In genomic region chr16:68528686-68529379, GRCh38 we compare ENCODE assay signal across 8 cellular contexts. TPM values are rescaled to one million over a fixed set of nuclear protein-coding genes. Genes with fewer than 3 reads are reported as not detected.
DNase-seq lines count a peak whose midpoint lies in the region; ATAC-seq and FAIRE-seq lines count a peak whose summit lies in the region.

No MANE protein-coding gene starts in this region.

- DNase-seq in NCI-H510A (lab: John Stamatoyannopoulos, UW): peak; percentile 55
- peak; percentile 85 to 87 for DNase-seq in activated CD4-positive, alpha-beta T cell treated with anti-CD3 and anti-CD28 coated beads for 24 hours (ENCODE audit: low read depth in 2 of 2)
- DNase-seq in cerebellar nuclear complex (lab: John Stamatoyannopoulos, UW): peak; percentile 51 to 55
- DNase-seq in left lobe of liver (ENCODE audit: low spot score): peak; percentile 91
- peak; percentile 90 for DNase-seq in stimulated activated CD4-positive, alpha-beta T cell treated with anti-CD3 and anti-CD28 coated beads, Interleukin-4, amount 100 ng/mL, for 24 hours

- peak; percentile 27 for FAIRE-seq in A204.1 (lab: Jason Lieb, UNC)

- ATAC-seq in GM18520 (IDR thresholded peaks at IDR 0.05; ENCODE audit: unreplicated experiment) (peak; percentile 59), HG03432 (IDR thresholded peaks at IDR 0.05; ENCODE audit: unreplicated experiment) (peak; percentile 75), left lobe of liver (peak; percentile 92)

RNA-seq across cellular contexts. Expression of gene ZFP90, which starts 10.3 kb away (rescaled TPM):
- 6.1 TPM for total RNA-seq in left lobe of liver

Comparison
In these comparisons a context has a peak if more than half of its experiments do, and no peak if none do; other contexts are left out.
1. Peak in every context shown above with its lines: DNase-seq and ATAC-seq.